Comparison of ENCODE assay signal across 1 cellular context in the genomic region with DNA sequence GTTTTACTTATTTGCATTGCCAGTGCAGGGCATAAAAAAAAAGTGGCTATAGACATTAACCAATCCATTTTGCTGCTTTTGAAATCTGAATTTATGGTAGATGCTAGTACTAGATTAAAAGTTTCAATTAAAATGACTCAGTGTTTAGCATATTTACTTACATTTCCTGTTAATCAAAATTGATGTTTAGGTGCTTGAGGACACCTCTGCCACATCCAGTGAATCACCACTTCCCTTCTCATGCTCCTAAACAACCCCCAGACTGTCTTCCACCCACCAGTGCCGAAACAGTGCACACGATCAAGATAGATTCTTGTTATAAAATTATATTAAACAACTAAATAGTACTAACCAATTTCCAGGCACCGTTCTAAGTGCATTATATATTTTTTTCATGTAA.
TF ChIP-seq lines count a peak whose summit lies in the region.

No MANE protein-coding gene starts in this region.

TF ChIP-seq in GM23338, 12 proteins besides CTCF, POLR2A, EP300 and RAD21:
- TF ChIP-seq EZH2 (IDR thresholded peaks at IDR 0.05; ENCODE audit: low read depth, unreplicated experiment) = no peak
- TF ChIP-seq, protein P1, sequence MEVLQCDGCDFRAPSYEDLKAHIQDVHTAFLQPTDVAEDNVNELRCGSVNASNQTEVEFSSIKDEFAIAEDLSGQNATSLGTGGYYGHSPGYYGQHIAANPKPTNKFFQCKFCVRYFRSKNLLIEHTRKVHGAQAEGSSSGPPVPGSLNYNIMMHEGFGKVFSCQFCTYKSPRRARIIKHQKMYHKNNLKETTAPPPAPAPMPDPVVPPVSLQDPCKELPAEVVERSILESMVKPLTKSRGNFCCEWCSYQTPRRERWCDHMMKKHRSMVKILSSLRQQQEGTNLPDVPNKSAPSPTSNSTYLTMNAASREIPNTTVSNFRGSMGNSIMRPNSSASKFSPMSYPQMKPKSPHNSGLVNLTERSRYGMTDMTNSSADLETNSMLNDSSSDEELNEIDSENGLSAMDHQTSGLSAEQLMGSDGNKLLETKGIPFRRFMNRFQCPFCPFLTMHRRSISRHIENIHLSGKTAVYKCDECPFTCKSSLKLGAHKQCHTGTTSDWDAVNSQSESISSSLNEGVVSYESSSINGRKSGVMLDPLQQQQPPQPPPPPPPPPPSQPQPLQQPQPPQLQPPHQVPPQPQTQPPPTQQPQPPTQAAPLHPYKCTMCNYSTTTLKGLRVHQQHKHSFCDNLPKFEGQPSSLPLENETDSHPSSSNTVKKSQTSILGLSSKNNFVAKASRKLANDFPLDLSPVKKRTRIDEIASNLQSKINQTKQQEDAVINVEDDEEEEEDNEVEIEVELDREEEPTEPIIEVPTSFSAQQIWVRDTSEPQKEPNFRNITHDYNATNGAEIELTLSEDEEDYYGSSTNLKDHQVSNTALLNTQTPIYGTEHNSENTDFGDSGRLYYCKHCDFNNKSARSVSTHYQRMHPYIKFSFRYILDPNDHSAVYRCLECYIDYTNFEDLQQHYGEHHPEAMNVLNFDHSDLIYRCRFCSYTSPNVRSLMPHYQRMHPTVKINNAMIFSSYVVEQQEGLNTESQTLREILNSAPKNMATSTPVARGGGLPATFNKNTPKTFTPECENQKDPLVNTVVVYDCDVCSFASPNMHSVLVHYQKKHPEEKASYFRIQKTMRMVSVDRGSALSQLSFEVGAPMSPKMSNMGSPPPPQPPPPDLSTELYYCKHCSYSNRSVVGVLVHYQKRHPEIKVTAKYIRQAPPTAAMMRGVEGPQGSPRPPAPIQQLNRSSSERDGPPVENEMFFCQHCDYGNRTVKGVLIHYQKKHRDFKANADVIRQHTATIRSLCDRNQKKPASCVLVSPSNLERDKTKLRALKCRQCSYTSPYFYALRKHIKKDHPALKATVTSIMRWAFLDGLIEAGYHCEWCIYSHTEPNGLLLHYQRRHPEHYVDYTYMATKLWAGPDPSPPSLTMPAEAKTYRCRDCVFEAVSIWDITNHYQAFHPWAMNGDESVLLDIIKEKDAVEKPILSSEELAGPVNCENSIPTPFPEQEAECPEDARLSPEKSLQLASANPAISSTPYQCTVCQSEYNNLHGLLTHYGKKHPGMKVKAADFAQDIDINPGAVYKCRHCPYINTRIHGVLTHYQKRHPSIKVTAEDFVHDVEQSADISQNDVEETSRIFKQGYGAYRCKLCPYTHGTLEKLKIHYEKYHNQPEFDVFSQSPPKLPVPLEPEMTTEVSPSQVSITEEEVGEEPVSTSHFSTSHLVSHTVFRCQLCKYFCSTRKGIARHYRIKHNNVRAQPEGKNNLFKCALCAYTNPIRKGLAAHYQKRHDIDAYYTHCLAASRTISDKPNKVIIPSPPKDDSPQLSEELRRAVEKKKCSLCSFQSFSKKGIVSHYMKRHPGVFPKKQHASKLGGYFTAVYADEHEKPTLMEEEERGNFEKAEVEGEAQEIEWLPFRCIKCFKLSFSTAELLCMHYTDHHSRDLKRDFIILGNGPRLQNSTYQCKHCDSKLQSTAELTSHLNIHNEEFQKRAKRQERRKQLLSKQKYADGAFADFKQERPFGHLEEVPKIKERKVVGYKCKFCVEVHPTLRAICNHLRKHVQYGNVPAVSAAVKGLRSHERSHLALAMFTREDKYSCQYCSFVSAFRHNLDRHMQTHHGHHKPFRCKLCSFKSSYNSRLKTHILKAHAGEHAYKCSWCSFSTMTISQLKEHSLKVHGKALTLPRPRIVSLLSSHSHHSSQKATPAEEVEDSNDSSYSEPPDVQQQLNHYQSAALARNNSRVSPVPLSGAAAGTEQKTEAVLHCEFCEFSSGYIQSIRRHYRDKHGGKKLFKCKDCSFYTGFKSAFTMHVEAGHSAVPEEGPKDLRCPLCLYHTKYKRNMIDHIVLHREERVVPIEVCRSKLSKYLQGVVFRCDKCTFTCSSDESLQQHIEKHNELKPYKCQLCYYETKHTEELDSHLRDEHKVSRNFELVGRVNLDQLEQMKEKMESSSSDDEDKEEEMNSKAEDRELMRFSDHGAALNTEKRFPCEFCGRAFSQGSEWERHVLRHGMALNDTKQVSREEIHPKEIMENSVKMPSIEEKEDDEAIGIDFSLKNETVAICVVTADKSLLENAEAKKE (CRISPR knock-in tag; IDR thresholded peaks at IDR 0.05) = no peak
- TF ChIP-seq REST (IDR thresholded peaks at IDR 0.05; ENCODE audit: unreplicated experiment) = no peak
- no peak for TF ChIP-seq EZH2phosphoT487 (IDR thresholded peaks at IDR 0.05; ENCODE audit: unreplicated experiment)
- no peak for TF ChIP-seq STAT1 (IDR thresholded peaks at IDR 0.05; ENCODE audit: unreplicated experiment)
- TF ChIP-seq POLR2AphosphoS5 (IDR thresholded peaks at IDR 0.05; ENCODE audit: low read depth) = no peak
- no peak for TF ChIP-seq JUNB (IDR thresholded peaks at IDR 0.05; ENCODE audit: unreplicated experiment)
